8 cellular contexts compared by ENCODE assay signal in the genomic region with DNA sequence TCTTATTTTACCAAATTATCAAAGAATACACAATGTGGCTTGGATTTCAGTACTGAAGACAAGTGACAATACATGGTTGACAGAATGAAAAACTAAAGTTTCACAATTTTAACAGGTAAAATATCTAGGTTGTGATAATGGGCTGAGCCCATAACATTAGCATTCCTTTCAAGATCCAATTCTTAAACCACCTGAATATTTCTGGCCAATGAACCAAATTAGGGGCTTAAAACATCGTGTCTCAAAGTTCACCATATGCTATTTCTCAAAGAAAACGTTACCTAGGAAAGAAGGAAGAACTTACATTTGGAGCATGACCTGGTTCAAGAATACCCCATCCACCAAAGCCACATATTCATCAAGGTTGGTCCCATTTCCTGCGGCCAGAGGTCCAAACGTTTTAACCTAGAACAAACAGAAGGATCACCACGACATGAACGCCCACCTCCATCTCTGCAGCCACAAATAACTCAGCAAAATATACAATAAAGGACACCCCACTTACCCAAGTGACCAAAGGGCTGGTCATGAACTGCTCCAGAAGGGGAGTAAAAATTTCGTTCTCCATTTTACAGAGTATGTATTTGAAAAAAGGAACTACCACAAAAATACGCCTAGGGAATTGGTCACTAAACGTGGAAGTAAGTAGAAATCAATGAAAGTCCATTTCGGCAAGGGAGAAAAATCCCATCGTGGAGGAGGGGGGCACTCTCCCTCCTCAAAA. TPM values are rescaled to one million over a fixed set of nuclear protein-coding genes. Genes with fewer than 3 reads are reported as not detected.
A peak's percentile ranks its signal among the peaks of the same experiment; 100 is the strongest.
DNase-seq lines count a peak whose midpoint lies in the region; FAIRE-seq and TF ChIP-seq lines count a peak whose summit lies in the region.

No MANE protein-coding gene starts in this region.

- H3K4me3 ChIP-seq in bronchial epithelial cell (ENCODE audit: low read depth, low read length) (peak overlapping the region; percentile 100), uterus (peak overlapping the region; percentile 66 to 93)

- no peaks in the 10 kb centered on the region for H3K9me3 ChIP-seq in uterus

- no peak for TF ChIP-seq CTCF in bronchial epithelial cell (IDR thresholded peaks at IDR 0.05; ENCODE audit: insufficient read depth, low read length, severe bottlenecking)
- no peak for TF ChIP-seq CTCF in uterus (IDR thresholded peaks at IDR 0.05)

- FAIRE-seq in bronchial epithelial cell (lab: Jason Lieb, UNC), result no peak

- no peaks in the 10 kb centered on the region for H3K4me1 ChIP-seq in uterus

- no peak for TF ChIP-seq POLR2A in uterus (IDR thresholded peaks at IDR 0.05)

- intact Hi-C loops in uterus (cut with DNase I; ENCODE audit: low total_unique reads), result no loop called here

- DNase-seq in NCI-H2227 treated with DMSO at 0.1 percent for 48 hours (lab: John Stamatoyannopoulos, UW) (peak; percentile 8), NCI-H2227 (lab: John Stamatoyannopoulos, UW; ENCODE audit: unreplicated experiment) (no peak), NCI-H69 (lab: John Stamatoyannopoulos, UW) (peak; percentile 32), bronchial epithelial cell (ENCODE audit: low read depth) (peak; percentile 15), medulla oblongata (ENCODE audit: extremely low spot score) (peak; percentile 67), uterus (no peak), GDM1 (lab: John Stamatoyannopoulos, UW) (no peak)
- DNase-seq in stimulated activated CD4-positive, alpha-beta T cell treated with anti-CD3 and anti-CD28 coated beads, Interleukin-4, amount 100 ng/mL, for 24 hours, result no peak

- H3K36me3 ChIP-seq in bronchial epithelial cell (ENCODE audit: control insufficient read depth, insufficient read depth, low read length) (no peaks in the 10 kb centered on the region), uterus (no peaks in the 10 kb centered on the region)

- no peaks in the 10 kb centered on the region for H3K27me3 ChIP-seq in bronchial epithelial cell (ENCODE audit: control insufficient read depth, insufficient read depth, low read length)
- no peaks in the 10 kb centered on the region for H3K27me3 ChIP-seq in uterus

- H3K27ac ChIP-seq in uterus, result peak overlapping the region; percentile 93 to 94

RNA-seq across cellular contexts. Expression of a gene that starts 1.0 kb away (rescaled TPM):
- total RNA-seq in bronchial epithelial cell, result 15.7 and 20.3 TPM in 2 replicates
- 100 to 1,000 TPM in 1 of 4 donors, 10 to 100 TPM in 3; 34.1 to 152 (median 49.9) TPM for total RNA-seq in uterus

Comparison
In these comparisons a context has a peak if more than half of its experiments do, and no peak if none do; other contexts are left out.
1. DNase-seq: peak in NCI-H2227 treated with DMSO at 0.1 percent for 48 hours (single experiment), NCI-H69 (single experiment), bronchial epithelial cell (single experiment) and medulla oblongata (single experiment); none in NCI-H2227 (single experiment), uterus (0 of 2), GDM1 (single experiment) and stimulated activated CD4-positive, alpha-beta T cell treated with anti-CD3 and anti-CD28 coated beads, Interleukin-4, amount 100 ng/mL, for 24 hours (single experiment).